Comparison of ENCODE assay signal across 14 cellular contexts in genomic region chr21:35648512-35648911, GRCh38.
DNase-seq lines count a peak whose midpoint lies in the region; ATAC-seq and TF ChIP-seq lines count a peak whose summit lies in the region.
"Had no signal": no experiment of that assay in that cellular context is flagged by ENCODE, and none has a peak within 500 bp of the region (broad histone marks: within the 10 kb centered on the region; RNA-seq: fewer than 3 reads in every experiment).

No MANE protein-coding gene starts in this region.

- H3K27me3 Mint-ChIP-seq in MCF 10A (ENCODE audit: insufficient read depth, unreplicated experiment), result no peaks in the 10 kb centered on the region
- H3K27me3 Mint-ChIP-seq in activated naive CD4-positive, alpha-beta T cell treated with anti-CD3 and anti-CD28 coated beads, Interleukin-2, amount 10 ng/mL, durations not matched to agents 7 days and 5 days, result peaks cover 10% of the 10 kb centered on the region

- no peak overlapping the region for H3K27ac Mint-ChIP-seq in MCF 10A (ENCODE audit: low read depth, unreplicated experiment)
- H3K27ac Mint-ChIP-seq in activated naive CD4-positive, alpha-beta T cell treated with anti-CD3 and anti-CD28 coated beads, Interleukin-2, amount 10 ng/mL, durations not matched to agents 7 days and 5 days, result no peak overlapping the region

- no peak for TF ChIP-seq CTCF in MCF 10A (IDR thresholded peaks at IDR 0.05; ENCODE audit: unreplicated experiment)
- TF ChIP-seq CTCF in mammary epithelial cell (conservative IDR thresholded peaks at IDR 0.05 in 1 of 2, IDR thresholded peaks at IDR 0.05 in 1 of 2; ENCODE audit: extremely low read depth in 1 of 2, insufficient read depth in 1 of 2, low read depth in 1 of 2, low read length in 2 of 2), result peak in 1 of 2 donors; percentile 42
- peak; percentile 17 for TF ChIP-seq CTCF in brain microvascular endothelial cell (IDR thresholded peaks at IDR 0.05; ENCODE audit: low read depth, low read length, missing control alignments)
- no peak for TF ChIP-seq CTCF in omental fat pad (IDR thresholded peaks at IDR 0.05)

- CTCF ChIA-PET in MCF 10A (lab: Yijun Ruan, JAX), result interaction anchor here (0.6 to 1.2 kb wide), 3 partner anchors 18 to 886 kb away, joined by 3 read pairs; no protein-coding TSS in a partner anchor
- CTCF ChIA-PET in mammary epithelial cell (lab: Charles Lee; ENCODE audit: low non-redundant PET), result no interaction called here
- CTCF ChIA-PET in activated naive CD4-positive, alpha-beta T cell treated with anti-CD3 and anti-CD28 coated beads, Interleukin-2, amount 10 ng/mL, durations not matched to agents 7 days and 5 days (lab: Charles Lee), result interaction anchor here (1.1 kb wide), 1 partner anchor 10 kb away, joined by 3 read pairs; no protein-coding TSS in a partner anchor

- no peak overlapping the region for H2AFZ ChIP-seq in mammary epithelial cell (ENCODE audit: low read depth, low read length)

- peaks cover 2% of the 10 kb centered on the region for H3K9me3 Mint-ChIP-seq in MCF 10A (ENCODE audit: unreplicated experiment)
- H3K9me3 Mint-ChIP-seq in activated naive CD4-positive, alpha-beta T cell treated with anti-CD3 and anti-CD28 coated beads, Interleukin-2, amount 10 ng/mL, durations not matched to agents 7 days and 5 days, result no peaks in the 10 kb centered on the region

- BruUV-seq in MCF 10A (replicated peaks; lab: Mats Ljungman, UMichigan) (no TSS peak), mammary epithelial cell (replicated peaks; lab: Mats Ljungman, UMichigan) (no TSS peak)

- peaks cover under 1% of the 10 kb centered on the region for H3K4me1 Mint-ChIP-seq in MCF 10A (ENCODE audit: insufficient read depth, unreplicated experiment)
- no peaks in the 10 kb centered on the region for H3K4me1 Mint-ChIP-seq in activated naive CD4-positive, alpha-beta T cell treated with anti-CD3 and anti-CD28 coated beads, Interleukin-2, amount 10 ng/mL, durations not matched to agents 7 days and 5 days

- H3K9ac ChIP-seq in mammary epithelial cell (ENCODE audit: insufficient read depth, low read length), result no peak overlapping the region

- no peaks in the 10 kb centered on the region for H3K36me3 ChIP-seq in mammary epithelial cell (ENCODE audit: insufficient read depth, low read length)
- H3K36me3 ChIP-seq in brain microvascular endothelial cell (replicated peaks), result no peaks in the 10 kb centered on the region
- H3K36me3 ChIP-seq: upper lobe of right lung had no signal

- dilution Hi-C loops in mammary epithelial cell (cut with HindIII; ENCODE audit: low sequenced_read_pairs), result no loop called here

- no peaks in the 10 kb centered on the region for H3K9me3 ChIP-seq in mammary epithelial cell (replicated peaks; ENCODE audit: insufficient read depth, low read length)
- H3K9me3 ChIP-seq: A549, upper lobe of right lung had no signal

- intact Hi-C loops in MCF 10A (cut with micrococcal nuclease) (no loop called here), mammary epithelial cell (cut with micrococcal nuclease) (loop anchor here (5.0 to 10.0 kb wide), 2 partner anchors 194 to 286 kb away; no protein-coding TSS in a partner anchor), posterior cingulate gyrus (cut with DNase I) (no loop called here)

- peak; percentile 12 for DNase-seq in MCF 10A (ENCODE audit: unreplicated experiment)
- no peak for DNase-seq in mammary epithelial cell
- peak; percentile 60 for DNase-seq in NCI-H69 (lab: John Stamatoyannopoulos, UW)
- DNase-seq in brain microvascular endothelial cell, result no peak
- no peak for DNase-seq in omental fat pad (ENCODE audit: low spot score)
- DNase-seq in posterior cingulate gyrus, result no peak
- no peak for DNase-seq in activated naive CD4-positive, alpha-beta T cell treated with anti-CD3 and anti-CD28 coated beads, Interleukin-2, amount 10 ng/mL, durations not matched to agents 7 days and 5 days
- DNase-seq: activated naive CD4-positive, alpha-beta T cell treated with anti-CD3 and anti-CD28 coated beads, Interleukin-2, amount 50 U/mL, for 16 hours; H7; midbrain; NCI-H1694; upper lobe of right lung had no signal

- H3K36me3 Mint-ChIP-seq in MCF 10A (ENCODE audit: insufficient read depth, unreplicated experiment), result no peaks in the 10 kb centered on the region
- H3K36me3 Mint-ChIP-seq in activated naive CD4-positive, alpha-beta T cell treated with anti-CD3 and anti-CD28 coated beads, Interleukin-2, amount 10 ng/mL, durations not matched to agents 7 days and 5 days, result no peaks in the 10 kb centered on the region

- H3K27me3 ChIP-seq in mammary epithelial cell (ENCODE audit: insufficient read depth, low read length) (no peaks in the 10 kb centered on the region), brain microvascular endothelial cell (replicated peaks) (no peaks in the 10 kb centered on the region)
- H3K27me3 ChIP-seq: upper lobe of right lung had no signal

- 50% methylated on average over 2 of the region's 2 CpGs for WGBS in mammary epithelial cell (ENCODE audit: low coverage, missing lambda C conversion rate)

- no peak for ATAC-seq in omental fat pad (ENCODE audit: low FRiP score)
- no peak for ATAC-seq in HG02852 (IDR thresholded peaks at IDR 0.05; ENCODE audit: unreplicated experiment)
- ATAC-seq: A549, upper lobe of right lung had no signal

- no peak overlapping the region for H3K27ac ChIP-seq in mammary epithelial cell (ENCODE audit: insufficient read depth, low read depth, low read length)
- no peak overlapping the region for H3K27ac ChIP-seq in brain microvascular endothelial cell
- H3K27ac ChIP-seq: A549, upper lobe of right lung had no signal

- POLR2A ChIA-PET in MCF 10A (lab: Yijun Ruan, JAX), result no interaction called here

- H3K4me3 ChIP-seq in mammary epithelial cell (replicated peaks in 1 of 3; ENCODE audit: insufficient read depth in 1 of 3, low read depth in 2 of 3, low read length in 3 of 3) (no peak overlapping the region), brain microvascular endothelial cell (ENCODE audit: low read depth, low read length) (no peak overlapping the region)
- H3K4me3 ChIP-seq: A549, upper lobe of right lung had no signal

- no peaks in the 10 kb centered on the region for H4K20me1 ChIP-seq in mammary epithelial cell (ENCODE audit: insufficient read depth, low read length)

- in situ Hi-C loops in mammary epithelial cell (cut with MboI; ENCODE audit: low sequenced_read_pairs in 2 of 2) (no loop called here), brain microvascular endothelial cell (cut with HindIII; ENCODE audit: low pct_ligation_motif_present, low sequenced_read_pairs) (no loop called here)

- H3K79me2 ChIP-seq in mammary epithelial cell (ENCODE audit: insufficient read depth, low read length), result no peaks in the 10 kb centered on the region

- peaks cover 8% of the 10 kb centered on the region for H3K4me1 ChIP-seq in mammary epithelial cell (ENCODE audit: insufficient read depth, low read length)
- H3K4me1 ChIP-seq: A549, upper lobe of right lung had no signal

- no peak overlapping the region for H3K4me3 Mint-ChIP-seq in MCF 10A (ENCODE audit: unreplicated experiment)
- H3K4me3 Mint-ChIP-seq in activated naive CD4-positive, alpha-beta T cell treated with anti-CD3 and anti-CD28 coated beads, Interleukin-2, amount 10 ng/mL, durations not matched to agents 7 days and 5 days, result no peak overlapping the region

- H3K4me2 ChIP-seq in mammary epithelial cell (ENCODE audit: insufficient read depth, low read depth, low read length), result no peak overlapping the region
- H3K4me2 ChIP-seq: A549 had no signal

Comparison
In these comparisons a context has a peak if more than half of its experiments do, and no peak if none do; other contexts are left out.
1. DNase-seq: peak in MCF 10A (single experiment) and NCI-H69 (single experiment); none in mammary epithelial cell (single experiment), brain microvascular endothelial cell (single experiment), omental fat pad (single experiment), posterior cingulate gyrus (0 of 10) and activated naive CD4-positive, alpha-beta T cell treated with anti-CD3 and anti-CD28 coated beads, Interleukin-2, amount 10 ng/mL, durations not matched to agents 7 days and 5 days (single experiment).